8 cellular contexts compared by ENCODE assay signal in genomic region chr2:44167908-44168683, GRCh38. TPM values are rescaled to one million over a fixed set of nuclear protein-coding genes. Genes with fewer than 3 reads are reported as not detected.
DNase-seq lines count a peak whose midpoint lies in the region; ATAC-seq and TF ChIP-seq lines count a peak whose summit lies in the region.

No MANE protein-coding gene starts in this region.

- H3K27ac Mint-ChIP-seq in activated naive CD8-positive, alpha-beta T cell treated with anti-CD3 and anti-CD28 coated beads, Interleukin-2, amount 50 U/mL, for 24 hours, result peak overlapping the region; percentile 98
- peak overlapping the region; percentile 99 for H3K27ac Mint-ChIP-seq in osteocyte (ENCODE audit: unreplicated experiment)

- intact Hi-C loops in Right ventricle myocardium inferior (cut with DNase I), result loop anchor here (5.0 kb wide), 3 partner anchors 81 to 194 kb away; partner anchors contain the start of genes CAMKMT, LRPPRC and PREPL

- no peaks in the 10 kb centered on the region for H3K36me3 Mint-ChIP-seq in activated naive CD8-positive, alpha-beta T cell treated with anti-CD3 and anti-CD28 coated beads, Interleukin-2, amount 50 U/mL, for 24 hours (ENCODE audit: low read depth)
- no peaks in the 10 kb centered on the region for H3K36me3 Mint-ChIP-seq in osteocyte (ENCODE audit: unreplicated experiment)

- peaks cover 34% of the 10 kb centered on the region for H3K4me1 Mint-ChIP-seq in activated naive CD8-positive, alpha-beta T cell treated with anti-CD3 and anti-CD28 coated beads, Interleukin-2, amount 50 U/mL, for 24 hours
- H3K4me1 Mint-ChIP-seq in osteocyte (ENCODE audit: unreplicated experiment), result peaks cover 27% of the 10 kb centered on the region

- no peaks in the 10 kb centered on the region for H3K9me3 Mint-ChIP-seq in activated naive CD8-positive, alpha-beta T cell treated with anti-CD3 and anti-CD28 coated beads, Interleukin-2, amount 50 U/mL, for 24 hours
- H3K9me3 Mint-ChIP-seq in osteocyte (ENCODE audit: unreplicated experiment), result no peaks in the 10 kb centered on the region

- H3F3A ChIP-seq in SU-DHL-6 (ENCODE audit: insufficient read depth), result 0 out of 2 replicates have a peak, but pooled peaks cover 3% of the 10 kb centered on the region

- peak; percentile 99 for DNase-seq in GM12864 (ENCODE audit: low read depth)
- DNase-seq in NCI-H128 (lab: John Stamatoyannopoulos, UW; ENCODE audit: unreplicated experiment), result peak; percentile 98
- peak; percentile 95 for DNase-seq in activated naive CD8-positive, alpha-beta T cell treated with anti-CD3 and anti-CD28 coated beads, Interleukin-2, amount 50 U/mL, for 24 hours
- DNase-seq in Right ventricle myocardium inferior (ENCODE audit: missing footprints), result peak; percentile 99
- DNase-seq in osteocyte (ENCODE audit: extremely low spot score, unreplicated experiment), result peak; percentile 99

- peak overlapping the region; percentile 39 for H2AFZ ChIP-seq in SU-DHL-6 (ENCODE audit: low read depth, low read length, severe bottlenecking)

- H3K4me3 ChIP-seq in GM12864 (ENCODE audit: low read depth, low read length) (peak overlapping the region; percentile 83), SU-DHL-6 (ENCODE audit: insufficient read depth, low read length, poor library complexity, severe bottlenecking) (peak overlapping the region; percentile 48), thymus (ENCODE audit: low read length) (peak overlapping the region; percentile 95)

- H3K4me1 ChIP-seq in thymus (ENCODE audit: control insufficient read depth, insufficient read depth, low read length), result no peaks in the 10 kb centered on the region

- H3K9me3 ChIP-seq in SU-DHL-6 (ENCODE audit: insufficient read depth, low read length), result no peaks in the 10 kb centered on the region
- no peaks in the 10 kb centered on the region for H3K9me3 ChIP-seq in thymus (ENCODE audit: control insufficient read depth)

- H3K4me3 Mint-ChIP-seq in activated naive CD8-positive, alpha-beta T cell treated with anti-CD3 and anti-CD28 coated beads, Interleukin-2, amount 50 U/mL, for 24 hours, result peak overlapping the region; percentile 95
- peak overlapping the region; percentile 92 for H3K4me3 Mint-ChIP-seq in osteocyte (ENCODE audit: unreplicated experiment)

- H3K27ac ChIP-seq in SU-DHL-6 (ENCODE audit: low read depth, low read length), result peak overlapping the region; percentile 80
- peak overlapping the region; percentile 99 for H3K27ac ChIP-seq in thymus (ENCODE audit: low read depth)

- ATAC-seq in HG02759 (IDR thresholded peaks at IDR 0.05; ENCODE audit: unreplicated experiment), result peak; percentile 81
- ATAC-seq in activated naive CD8-positive, alpha-beta T cell treated with anti-CD3 and anti-CD28 coated beads, Interleukin-2, amount 50 U/mL, for 24 hours, result peak; percentile 84
- ATAC-seq in Right ventricle myocardium inferior, result peak; percentile 95

- peak overlapping the region; percentile 52 for H3K4me2 ChIP-seq in SU-DHL-6 (ENCODE audit: low read depth, low read length, poor library complexity, severe bottlenecking)

- H3K36me3 ChIP-seq in SU-DHL-6 (ENCODE audit: low read length) (no peaks in the 10 kb centered on the region), thymus (ENCODE audit: control insufficient read depth, insufficient read depth) (peaks cover 4% of the 10 kb centered on the region)

- peaks cover 23% of the 10 kb centered on the region; the same call in 1 of the 2 replicates for H4K20me1 ChIP-seq in SU-DHL-6 (ENCODE audit: low read depth, low read length)

- no peaks in the 10 kb centered on the region for H3K9me2 ChIP-seq in SU-DHL-6 (replicated peaks; ENCODE audit: insufficient read depth, low read length)

- peaks cover 43% of the 10 kb centered on the region for H3K79me2 ChIP-seq in SU-DHL-6 (ENCODE audit: insufficient read depth, low read length)

- peak overlapping the region; percentile 47 for H3K9ac ChIP-seq in SU-DHL-6 (ENCODE audit: low read length)

- H3K27me3 Mint-ChIP-seq in activated naive CD8-positive, alpha-beta T cell treated with anti-CD3 and anti-CD28 coated beads, Interleukin-2, amount 50 U/mL, for 24 hours, result no peaks in the 10 kb centered on the region
- no peaks in the 10 kb centered on the region for H3K27me3 Mint-ChIP-seq in osteocyte (ENCODE audit: unreplicated experiment)

- H3K27me3 ChIP-seq in SU-DHL-6 (ENCODE audit: low read length) (no peaks in the 10 kb centered on the region), thymus (ENCODE audit: control insufficient read depth, insufficient read depth) (no peaks in the 10 kb centered on the region)

- TF ChIP-seq CTCF in GM12864 (IDR thresholded peaks at IDR 0.05; ENCODE audit: low read depth, low read length, missing control alignments) (no peak), SU-DHL-6 (IDR thresholded peaks at IDR 0.05; ENCODE audit: insufficient read depth, low read length, poor library complexity, severe bottlenecking) (no peak), osteocyte (IDR thresholded peaks at IDR 0.05) (no peak)

- under 1% methylated on average over 46 of the region's 46 CpGs for WGBS in thymus

RNA-seq across cellular contexts. Expression of gene PPM1B, which starts 0.6 kb away (rescaled TPM):
- total RNA-seq in Right ventricle myocardium inferior, result 48.4 TPM
- 36.2 and 39.6 TPM in 2 replicates for total RNA-seq in osteocyte
- polyA plus RNA-seq in thymus, result 55.4 TPM

Comparison
In these comparisons a context has a peak if more than half of its experiments do, and no peak if none do; other contexts are left out.
1. Peak in every context shown above with its lines: DNase-seq, ATAC-seq, H3K4me3 ChIP-seq and H3K27ac ChIP-seq.